In the genomic region with DNA sequence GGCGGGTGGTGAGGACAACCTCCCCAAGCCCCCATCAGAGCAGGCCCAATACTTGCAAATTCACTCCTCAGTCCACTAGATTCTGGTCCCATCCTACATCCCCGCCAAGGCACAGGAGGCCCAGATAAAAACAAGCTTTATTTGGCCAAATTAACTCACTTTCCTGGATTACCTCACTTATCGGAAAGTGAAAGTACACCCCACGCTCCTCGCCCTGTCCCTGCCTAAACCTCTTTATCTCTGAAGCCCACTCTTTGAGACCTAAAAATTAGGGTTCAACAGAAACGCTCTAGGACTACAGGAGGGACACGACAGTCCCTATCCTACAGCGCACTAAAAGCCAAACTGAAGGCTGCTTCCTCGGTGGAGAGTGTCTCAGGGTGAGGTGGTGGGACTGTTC, we compare ENCODE assay signal across 9 cellular contexts. TPM values are rescaled to one million over a fixed set of nuclear protein-coding genes. Genes with fewer than 3 reads are reported as not detected.
"Had no signal": no experiment of that assay in that cellular context is flagged by ENCODE, and none has a peak within 500 bp of the region (broad histone marks: within the 10 kb centered on the region; RNA-seq: fewer than 3 reads in every experiment).

No MANE protein-coding gene starts in this region.

RNA-seq across cellular contexts. Expression of a gene that starts 24.2 kb away (rescaled TPM):
- total RNA-seq: activated T-helper 1 cell treated with anti-CD3 and anti-CD28 coated beads, Interleukin-12 subunit alpha, Interleukin-12 subunit beta, Interleukin-2, Interleukin-4 antibody, amounts not matched to agents 30 ng/mL and 10 ng/mL and 1 ng/mL, durations not matched to agents 14 hours and 24 hours and 36 hours; colonic mucosa; lung microvascular endothelial cell had no signal

RNA-seq across cellular contexts. Expression of a gene that starts 45.0 kb away (rescaled TPM):
- total RNA-seq: activated B cell treated with CpG ODN at 0.5 μM for 24 hours; activated CD4-positive, alpha-beta memory T cell treated with anti-CD3 and anti-CD28 coated beads for 36 hours; activated naive CD4-positive, alpha-beta T cell treated with anti-CD3 and anti-CD28 coated beads, Interleukin-2, amount 50 U/mL, for 72 hours; activated T-helper 1 cell treated with anti-CD3 and anti-CD28 coated beads, Interleukin-12 subunit alpha, Interleukin-12 subunit beta, Interleukin-2, Interleukin-4 antibody, amounts not matched to agents 30 ng/mL and 10 ng/mL and 1 ng/mL, durations not matched to agents 14 hours and 24 hours and 36 hours; colonic mucosa; lung microvascular endothelial cell; mononuclear cell; naive thymus-derived CD8-positive, alpha-beta T cell; T-cell had no signal
- polyA plus RNA-seq: naive thymus-derived CD8-positive, alpha-beta T cell had no signal

RNA-seq across cellular contexts. Expression of a gene that starts 49.6 kb away (rescaled TPM):
- total RNA-seq: activated B cell treated with CpG ODN at 0.5 μM for 24 hours; activated CD4-positive, alpha-beta memory T cell treated with anti-CD3 and anti-CD28 coated beads for 36 hours; activated naive CD4-positive, alpha-beta T cell treated with anti-CD3 and anti-CD28 coated beads, Interleukin-2, amount 50 U/mL, for 72 hours; activated T-helper 1 cell treated with anti-CD3 and anti-CD28 coated beads, Interleukin-12 subunit alpha, Interleukin-12 subunit beta, Interleukin-2, Interleukin-4 antibody, amounts not matched to agents 30 ng/mL and 10 ng/mL and 1 ng/mL, durations not matched to agents 14 hours and 24 hours and 36 hours; lung microvascular endothelial cell; mononuclear cell; naive thymus-derived CD8-positive, alpha-beta T cell; T-cell had no signal
- polyA plus RNA-seq: naive thymus-derived CD8-positive, alpha-beta T cell had no signal
